Comparison of ENCODE assay signal across 18 cellular contexts in the genomic region with DNA sequence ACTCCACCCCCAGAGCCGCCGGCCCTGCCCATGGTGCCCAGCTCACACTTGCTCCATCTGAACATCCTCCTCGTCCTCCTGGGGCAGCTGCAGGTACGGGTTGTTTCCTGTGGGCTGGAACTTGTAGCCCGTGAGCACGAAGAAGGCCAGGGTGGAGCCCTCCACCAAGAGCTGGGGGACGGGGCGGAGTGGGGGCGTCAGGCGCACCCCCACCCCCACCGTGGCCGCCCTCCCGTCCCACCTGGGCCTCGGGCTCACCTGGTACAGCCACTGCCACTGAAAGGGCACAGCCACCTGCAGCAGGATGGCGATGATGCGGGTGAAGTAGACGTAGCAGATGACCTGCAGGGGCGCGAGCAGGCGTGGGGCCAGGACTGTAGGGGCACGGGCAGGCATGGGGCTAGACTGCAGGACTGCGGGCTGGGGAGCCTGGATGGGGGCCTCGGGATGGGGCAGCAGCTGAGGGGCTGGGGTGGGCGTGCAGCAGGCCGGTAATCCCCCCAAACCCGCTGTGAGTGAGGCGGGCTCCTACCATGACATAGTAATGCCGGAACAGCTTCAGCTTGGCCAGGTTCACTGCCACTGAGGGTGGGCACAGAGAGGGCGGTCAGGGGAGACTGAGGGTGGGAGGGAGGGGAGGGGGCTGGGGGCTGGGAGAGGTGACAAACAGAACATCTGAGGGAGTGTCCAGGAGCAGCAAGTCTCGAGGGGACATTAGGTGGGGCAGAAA. TPM values are rescaled to one million over a fixed set of nuclear protein-coding genes. Genes with fewer than 3 reads are reported as not detected.
"Had no signal": no experiment of that assay in that cellular context is flagged by ENCODE, and none has a peak within 500 bp of the region (broad histone marks: within the 10 kb centered on the region; RNA-seq: fewer than 3 reads in every experiment).

No MANE protein-coding gene starts in this region.

- H3K27ac ChIP-seq: skin epidermis, thoracic aorta, vagina had no signal

- H3K27ac Mint-ChIP-seq: activated CD4-positive, alpha-beta T cell treated with anti-CD3 and anti-CD28 coated beads, Interleukin-2, amount 10 ng/mL, durations not matched to agents 24 days and 14 days; activated CD8-positive, alpha-beta T cell treated with anti-CD3 and anti-CD28 coated beads, Interleukin-2, amount 10 ng/mL, durations not matched to agents 7 days and 5 days; activated naive CD4-positive, alpha-beta T cell treated with anti-CD3 and anti-CD28 coated beads, Interleukin-2, amount 50 U/mL, for 24 hours; brain; mesothelial cell of epicardium; naive B cell; stimulated activated naive CD8-positive, alpha-beta T cell treated with anti-CD3 and anti-CD28 coated beads, Interleukin-15, Interleukin-2, amounts not matched to agents 100 ng/mL and 50 ng/mL, for 24 hours had no signal

- H3K9me3 Mint-ChIP-seq: activated CD4-positive, alpha-beta T cell treated with anti-CD3 and anti-CD28 coated beads, Interleukin-2, amount 10 ng/mL, durations not matched to agents 24 days and 14 days; activated naive CD4-positive, alpha-beta T cell treated with anti-CD3 and anti-CD28 coated beads, Interleukin-2, amount 50 U/mL, for 24 hours; brain; mesothelial cell of epicardium; naive B cell; stimulated activated naive CD8-positive, alpha-beta T cell treated with anti-CD3 and anti-CD28 coated beads, Interleukin-15, Interleukin-2, amounts not matched to agents 100 ng/mL and 50 ng/mL, for 24 hours had no signal

- H3K4me3 ChIP-seq: lung, skin epidermis, thoracic aorta, vagina had no signal

- H3K9me3 ChIP-seq: esophagus muscularis mucosa, thoracic aorta, vagina had no signal

- H3K27me3 ChIP-seq: vagina had no signal

- DNase-seq: activated CD4-positive, CD25-positive, alpha-beta regulatory T cell; activated CD8-positive, alpha-beta memory T cell treated with anti-CD3 and anti-CD28 coated beads, Interleukin-2, amount 50 U/mL, for 4 hours; cortex of kidney; effector CD4-positive, alpha-beta T cell; naive B cell; retina had no signal

RNA-seq across cellular contexts. Expression of a gene that starts 41.4 kb away (rescaled TPM):
- total RNA-seq: glomerular endothelial cell, mesothelial cell of epicardium had no signal
